ENCODE assay signal across 8 cellular contexts in genomic region chr20:31547017-31547675, GRCh38.
DNase-seq lines count a peak whose midpoint lies in the region; TF ChIP-seq lines count a peak whose summit lies in the region.

No MANE protein-coding gene starts in this region.

- in situ Hi-C loops in astrocyte of the cerebellum (cut with HindIII; ENCODE audit: low sequenced_read_pairs): no loop called here

- H3K4me3 ChIP-seq in HEK293 (ENCODE audit: low read depth, low read length) (peak overlapping the region; percentile 67), astrocyte of the cerebellum (ENCODE audit: low read depth, low read length) (peak overlapping the region; percentile 36)

- peaks cover 23 to 77% of the 10 kb centered on the region in 2 experiments for H3K36me3 ChIP-seq in HEK293 (ENCODE audit: control insufficient read depth in 2 of 2, insufficient read depth in 1 of 2, low read length in 2 of 2)

- no peaks in the 10 kb centered on the region for H3K9me3 ChIP-seq in HEK293 (ENCODE audit: control insufficient read depth, insufficient read depth, low read depth, low read length)

- H3K4me1 ChIP-seq in HEK293 (ENCODE audit: control insufficient read depth, insufficient read depth, low read length): no peaks in the 10 kb centered on the region

- POLR2A ChIA-PET in HEK293 (lab: Yijun Ruan, JAX): interaction anchor here (1.0 to 1.7 kb wide), 4 partner anchors 10 to 134 kb away, joined by 3 to 9 read pairs (median 6); partner anchors contain the start of gene ID1

- DNase-seq in GM04503 (ENCODE audit: low read depth) (peak; percentile 49), NCI-H1092 (lab: John Stamatoyannopoulos, UW) (peak; percentile 84), T-helper 22 cell (ENCODE audit: low read depth) (peak; percentile 70), astrocyte of the cerebellum (ENCODE audit: low read depth) (peak; percentile 72), hypothalamus (lab: John Stamatoyannopoulos, UW) (peak; percentile 6 to 85 (median 67)), retina (peak; percentile 94), NCI-H187 (lab: John Stamatoyannopoulos, UW) (no peak)

- CTCF ChIA-PET in HEK293 (lab: Yijun Ruan, JAX): interaction anchor here (0.7 to 2.0 kb wide), 5 partner anchors 10 to 66 kb away, joined by 3 to 9 read pairs (median 8); no protein-coding TSS in a partner anchor

- TF ChIP-seq CTCF in HEK293 (tag by site-specific recombination; IDR thresholded peaks at IDR 0.05): no peak
- no peak for TF ChIP-seq CTCF in astrocyte of the cerebellum (IDR thresholded peaks at IDR 0.05; ENCODE audit: low read depth, low read length, missing control alignments)

- H3K27ac ChIP-seq in HEK293 (ENCODE audit: extremely low read depth, low read depth, low read length): peak overlapping the region; percentile 80

TF ChIP-seq in HEK293, 187 proteins besides CTCF, POLR2A, EP300 and RAD21 (continues in another document):
- TF ChIP-seq ZBTB26 (tag by site-specific recombination; optimal IDR thresholded peaks at IDR 0.05) (peak; percentile 15), SP2 (tag by site-specific recombination; IDR thresholded peaks at IDR 0.05) (peak; percentile 71), ZNF658 (tag by site-specific recombination; IDR thresholded peaks at IDR 0.05) (no peak), ZSCAN16 (tag by site-specific recombination; IDR thresholded peaks at IDR 0.05) (no peak), ZNF274 (IDR thresholded peaks at IDR 0.05; ENCODE audit: low read length) (no peak), ZNF274 (tag by site-specific recombination; IDR thresholded peaks at IDR 0.05; ENCODE audit: borderline replicate concordance) (no peak), KLF1 (tag by site-specific recombination; IDR thresholded peaks at IDR 0.05) (no peak), ZNF704 (tag by site-specific recombination; IDR thresholded peaks at IDR 0.05) (no peak), ZBTB21 (tag by site-specific recombination; IDR thresholded peaks at IDR 0.05) (peak; percentile 93), ZNF610 (tag by site-specific recombination; IDR thresholded peaks at IDR 0.05; ENCODE audit: borderline replicate concordance) (no peak), ZFP37 (tag by site-specific recombination; IDR thresholded peaks at IDR 0.05) (no peak), ZIC2 (tag by site-specific recombination; IDR thresholded peaks at IDR 0.05) (no peak), ZNF341 (tag by site-specific recombination; IDR thresholded peaks at IDR 0.05; ENCODE audit: low read depth) (peak; percentile 69), SP7 (tag by site-specific recombination; IDR thresholded peaks at IDR 0.05) (0 out of 2 replicates have a peak, but pooled peaks have one; percentile 23), ZNF449 (tag by site-specific recombination; IDR thresholded peaks at IDR 0.05) (0 out of 2 replicates have a peak, but pooled peaks have one; percentile 25), ZBTB20 (tag by site-specific recombination; IDR thresholded peaks at IDR 0.05) (peak; percentile 75), ZNF629 (tag by site-specific recombination; IDR thresholded peaks at IDR 0.05) (peak; percentile 99), ZNF335 (tag by site-specific recombination; conservative IDR thresholded peaks at IDR 0.05) (0 out of 2 replicates have a peak, but pooled peaks have one; percentile 36), ZBTB11 (tag by site-specific recombination; conservative IDR thresholded peaks at IDR 0.05; ENCODE audit: low read depth) (peak; percentile 57), ZNF155 (tag by site-specific recombination; IDR thresholded peaks at IDR 0.05) (no peak), ZNF518A (tag by site-specific recombination; conservative IDR thresholded peaks at IDR 0.05; ENCODE audit: low read depth) (peak; percentile 60; the same call in 1 of the 2 replicates)

Comparison
In these comparisons a context has a peak if more than half of its experiments do, and no peak if none do; other contexts are left out.
1. DNase-seq: peak in GM04503 (single experiment), NCI-H1092 (single experiment), T-helper 22 cell (single experiment), astrocyte of the cerebellum (single experiment), hypothalamus (51 of 51) and retina (single experiment); none in NCI-H187 (0 of 2).